ENCODE assay signal across 11 cellular contexts in genomic region chr15:69604050-69604378, GRCh38.
DNase-seq lines count a peak whose midpoint lies in the region; ATAC-seq and TF ChIP-seq lines count a peak whose summit lies in the region.
"Had no signal": no experiment of that assay in that cellular context is flagged by ENCODE, and none has a peak within 500 bp of the region (broad histone marks: within the 10 kb centered on the region; RNA-seq: fewer than 3 reads in every experiment).

No MANE protein-coding gene starts in this region.

- H3K36me3 Mint-ChIP-seq in CD14-positive monocyte (peaks cover 12 to 17% of the 10 kb centered on the region in 2 donors), H9 (ENCODE audit: insufficient read depth in 1 of 3, low read depth in 3 of 3) (no peaks in the 10 kb centered on the region)

- H3K27ac ChIP-seq in H9 (ENCODE audit: insufficient read length, low read depth, low read length), result no peak overlapping the region

- no peak overlapping the region for H2BK15ac ChIP-seq in H9 (ENCODE audit: low read depth, low read length)

- H3K18ac ChIP-seq in H9 (ENCODE audit: insufficient read length, low read depth, low read length), result no peak overlapping the region

- no peak overlapping the region for H2BK20ac ChIP-seq in H9 (ENCODE audit: low read depth, low read length, poor library complexity, severe bottlenecking)

- no peak overlapping the region for H2BK12ac ChIP-seq in H9 (ENCODE audit: insufficient read length, low read depth, low read length)

- H3K27ac Mint-ChIP-seq in CD14-positive monocyte (peak overlapping the region in 6 of 7 donors; percentile 14 to 46 (median 30)), H9 (peak overlapping the region in 1 of 3 experiments; percentile 11; a peak in 1 of 7 replicates)
- H3K27ac Mint-ChIP-seq: T-helper 1 cell treated with Interleukin-12 subunit alpha and Interleukin-12 subunit beta and Interleukin-4 antibody, amounts not matched to agents 30 μg/mL and 1 μg/mL, for 36 hours had no signal

- no peaks in the 10 kb centered on the region for H3K4me1 ChIP-seq in H9 (ENCODE audit: insufficient read depth, low read length)

- H3K4me3 Mint-ChIP-seq in CD14-positive monocyte (no peak overlapping the region), H9 (no peak overlapping the region)
- H3K4me3 Mint-ChIP-seq: T-helper 1 cell treated with Interleukin-12 subunit alpha and Interleukin-12 subunit beta and Interleukin-4 antibody, amounts not matched to agents 30 μg/mL and 1 μg/mL, for 36 hours had no signal

- H3K27me3 ChIP-seq in H9 (ENCODE audit: insufficient read depth, low read length), result no peaks in the 10 kb centered on the region

- no peak overlapping the region for H3T11ph ChIP-seq in H9 (ENCODE audit: low read length)

- no peaks in the 10 kb centered on the region for H4K20me1 ChIP-seq in H9 (ENCODE audit: control insufficient read depth, insufficient read depth, insufficient read length)

- H3K23ac ChIP-seq in H9 (ENCODE audit: insufficient read length, low read depth, low read length), result no peak overlapping the region

- no peak overlapping the region for H4K5ac ChIP-seq in H9 (ENCODE audit: insufficient read length, low read depth, low read length)

- peaks cover 6 to 16% (median 10%) of the 10 kb centered on the region in 3 donors for H3K27me3 Mint-ChIP-seq in CD14-positive monocyte (ENCODE audit: low read depth in 3 of 3)
- peaks cover 7% of the 10 kb centered on the region for H3K27me3 Mint-ChIP-seq in H9 (ENCODE audit: low read depth)

- no peaks in the 10 kb centered on the region for H3K79me1 ChIP-seq in H9 (ENCODE audit: insufficient read depth, low read depth, low read length, poor library complexity, severe bottlenecking)

- DNase-seq in CD14-positive monocyte (ENCODE audit: low spot score), result no peak
- DNase-seq in H9, result peak; percentile 58
- peak; percentile 96 for DNase-seq in NCI-H748 (lab: John Stamatoyannopoulos, UW; ENCODE audit: unreplicated experiment)
- peak; percentile 16 for DNase-seq in iPS DF 4.7 (ENCODE audit: extremely low read depth, low spot score)
- no peak for DNase-seq in HPDE6-E6E7 (ENCODE audit: extremely low spot score)
- no peak for DNase-seq in cerebellar nuclear complex (lab: John Stamatoyannopoulos, UW)
- DNase-seq: activated gamma-delta T cell treated with Interleukin-2 at 50 U/mL for 16 hours; effector memory CD4-positive, alpha-beta T cell had no signal

- intact Hi-C loops in CD14-positive monocyte (cut with micrococcal nuclease), result no loop called here

- no peak overlapping the region for H2BK120ac ChIP-seq in H9 (ENCODE audit: low read depth, low read length, poor library complexity, severe bottlenecking)

- ATAC-seq in GM18502 (IDR thresholded peaks at IDR 0.05; ENCODE audit: poor library complexity, unreplicated experiment) (no peak), HG02884 (IDR thresholded peaks at IDR 0.05; ENCODE audit: unreplicated experiment) (no peak)

- no peak overlapping the region for H4K91ac ChIP-seq in H9 (ENCODE audit: insufficient read length, low read depth, low read length)

- no peak overlapping the region for H2AK5ac ChIP-seq in H9 (ENCODE audit: insufficient read length, low read length)

- no peaks in the 10 kb centered on the region for H3K9me3 ChIP-seq in H9 (ENCODE audit: control insufficient read depth, low read depth, low read length)

- H3K4me2 ChIP-seq in H9 (ENCODE audit: insufficient read depth, insufficient read length, low read length), result no peak overlapping the region

- H4K8ac ChIP-seq in H9 (replicated peaks; ENCODE audit: insufficient read length, low read depth, low read length), result no peak overlapping the region

- H3K9ac ChIP-seq in H9 (ENCODE audit: extremely low read depth, insufficient read length, low read length), result no peak overlapping the region

- peaks cover 53% of the 10 kb centered on the region for H3K4me1 Mint-ChIP-seq in CD14-positive monocyte
- H3K4me1 Mint-ChIP-seq in H9, result peaks cover 11 to 14% of the 10 kb centered on the region in 2 experiments

- H3K9me3 Mint-ChIP-seq in CD14-positive monocyte (peaks cover 0 to 4% (median 0%) of the 10 kb centered on the region in 7 donors), H9 (no peaks in the 10 kb centered on the region; a peak in 1 of 5 replicates)
- H3K9me3 Mint-ChIP-seq: T-helper 1 cell treated with Interleukin-12 subunit alpha and Interleukin-12 subunit beta and Interleukin-4 antibody, amounts not matched to agents 30 μg/mL and 1 μg/mL, for 36 hours had no signal

- no peaks in the 10 kb centered on the region for H3K23me2 ChIP-seq in H9 (ENCODE audit: insufficient read length, low read depth, low read length, poor library complexity, severe bottlenecking)

- no peaks in the 10 kb centered on the region for H3K79me2 ChIP-seq in H9 (ENCODE audit: insufficient read depth, low read length)

- H2BK5ac ChIP-seq in H9 (ENCODE audit: insufficient read length, low read length), result no peak overlapping the region

- no CpG with 5 or more reads among the region's 4 CpGs for WGBS in H9 (ENCODE audit: extremely low coverage, insufficient read length, low lambda C conversion rate)

- no peak overlapping the region for H3K4ac ChIP-seq in H9 (ENCODE audit: low read depth, low read length)

- no peak overlapping the region for H2AFZ ChIP-seq in H9 (ENCODE audit: low read length)

- H3K56ac ChIP-seq in H9 (ENCODE audit: insufficient read length, low read depth, low read length), result no peak overlapping the region

- H3K14ac ChIP-seq in H9 (ENCODE audit: insufficient read depth, low read length), result no peak overlapping the region

- TF ChIP-seq CTCF in CD14-positive monocyte (IDR thresholded peaks at IDR 0.05) (no peak), H9 (conservative IDR thresholded peaks at IDR 0.05) (peak; percentile 58)

Comparison
In these comparisons a context has a peak if more than half of its experiments do, and no peak if none do; other contexts are left out.
1. DNase-seq: peak in H9 (single experiment), NCI-H748 (single experiment) and iPS DF 4.7 (single experiment); none in CD14-positive monocyte (single experiment), HPDE6-E6E7 (single experiment) and cerebellar nuclear complex (0 of 2).